In genomic region chr22:46866591-46866990, GRCh38 we compare ENCODE assay signal across 17 cellular contexts.
A peak's percentile ranks its signal among the peaks of the same experiment; 100 is the strongest.
DNase-seq lines count a peak whose midpoint lies in the region; ATAC-seq and TF ChIP-seq lines count a peak whose summit lies in the region.
"Had no signal": no experiment of that assay in that cellular context is flagged by ENCODE, and none has a peak within 500 bp of the region (broad histone marks: within the 10 kb centered on the region; RNA-seq: fewer than 3 reads in every experiment).

No MANE protein-coding gene starts in this region.

- no peak overlapping the region for H3K14ac ChIP-seq in trophoblast cell (ENCODE audit: low read length)

- no peak overlapping the region for H4K91ac ChIP-seq in trophoblast cell (ENCODE audit: low read depth, low read length)

- no peak overlapping the region for H4K12ac ChIP-seq in trophoblast cell (ENCODE audit: low read depth, low read length)

- no peak overlapping the region for H2AK5ac ChIP-seq in trophoblast cell (ENCODE audit: low read length)

- ATAC-seq in SK-N-SH treated with all-trans-retinoic acid at 6 μM for 48 hours (peak; percentile 93), right cardiac atrium (no peak)
- ATAC-seq: activated CD8-positive, alpha-beta memory T cell treated with anti-CD3 and anti-CD28 coated beads, Interleukin-2, amount 10 ng/mL, durations not matched to agents 7 days and 5 days; CD8-positive, alpha-beta T cell; stimulated activated naive CD8-positive, alpha-beta T cell treated with anti-CD3 and anti-CD28 coated beads, Interleukin-15, Interleukin-2, amounts not matched to agents 100 U/mL and 50 U/mL, for 24 hours had no signal

- no peak overlapping the region for H2AFZ ChIP-seq in trophoblast cell (ENCODE audit: insufficient read depth, low read length, poor library complexity)

- intact Hi-C loops in activated T-helper 1 cell treated with anti-CD3 and anti-CD28 coated beads, Interleukin-12 subunit alpha, Interleukin-12 subunit beta, Interleukin-2, Interleukin-4 antibody, amounts not matched to agents 30 ng/mL and 10 ng/mL and 1 ng/mL, durations not matched to agents 14 hours and 24 hours and 36 hours (cut with micrococcal nuclease): no loop called here
- intact Hi-C loops in right cardiac atrium (cut with DNase I): no loop called here

- peaks cover 25% of the 10 kb centered on the region for H3K9me3 Mint-ChIP-seq in activated T-helper 1 cell treated with anti-CD3 and anti-CD28 coated beads, Interleukin-12 subunit alpha, Interleukin-12 subunit beta, Interleukin-2, Interleukin-4 antibody, amounts not matched to agents 30 ng/mL and 10 ng/mL and 1 ng/mL, durations not matched to agents 14 hours and 24 hours and 36 hours

- H3K79me2 ChIP-seq in trophoblast cell (ENCODE audit: control insufficient read depth, insufficient read depth, low read length, poor library complexity): no peaks in the 10 kb centered on the region

- no peak overlapping the region for H3K23ac ChIP-seq in trophoblast cell (ENCODE audit: low read length)

- no peak overlapping the region for H3K9ac ChIP-seq in trophoblast cell (ENCODE audit: low read length)

- no peak overlapping the region for H2BK12ac ChIP-seq in trophoblast cell (ENCODE audit: low read length)

- peaks cover 31% of the 10 kb centered on the region for H3K36me3 Mint-ChIP-seq in activated T-helper 1 cell treated with anti-CD3 and anti-CD28 coated beads, Interleukin-12 subunit alpha, Interleukin-12 subunit beta, Interleukin-2, Interleukin-4 antibody, amounts not matched to agents 30 ng/mL and 10 ng/mL and 1 ng/mL, durations not matched to agents 14 hours and 24 hours and 36 hours (ENCODE audit: low read depth)

- H2BK120ac ChIP-seq in trophoblast cell (ENCODE audit: insufficient read depth, low read length, poor library complexity): no peak overlapping the region

- no CpG with 5 or more reads among the region's 8 CpGs for WGBS in trophoblast cell (ENCODE audit: extremely low coverage, insufficient coverage, insufficient read length)
- 89% methylated on average over 8 of the region's 8 CpGs for WGBS in right cardiac atrium

- H3K27ac Mint-ChIP-seq in activated T-helper 1 cell treated with anti-CD3 and anti-CD28 coated beads, Interleukin-12 subunit alpha, Interleukin-12 subunit beta, Interleukin-2, Interleukin-4 antibody, amounts not matched to agents 30 ng/mL and 10 ng/mL and 1 ng/mL, durations not matched to agents 14 hours and 24 hours and 36 hours: no peak overlapping the region
- H3K27ac Mint-ChIP-seq: activated CD8-positive, alpha-beta memory T cell treated with anti-CD3 and anti-CD28 coated beads, Interleukin-2, amount 10 ng/mL, durations not matched to agents 7 days and 5 days; activated naive CD8-positive, alpha-beta T cell treated with anti-CD3 and anti-CD28 coated beads for 36 hours; CD8-positive, alpha-beta T cell; mesothelial cell of epicardium had no signal

- H3K4me2 ChIP-seq in trophoblast cell (ENCODE audit: low read length): no peak overlapping the region

- no peaks in the 10 kb centered on the region for H3K79me1 ChIP-seq in trophoblast cell (ENCODE audit: low read length)

- no peak overlapping the region for H3K18ac ChIP-seq in trophoblast cell (ENCODE audit: low read length)

- no peaks in the 10 kb centered on the region for H3K36me3 ChIP-seq in trophoblast cell (ENCODE audit: control insufficient read depth in 1 of 2, insufficient read depth in 2 of 2, low read length in 2 of 2)

- no peaks in the 10 kb centered on the region for H3K27me3 Mint-ChIP-seq in activated T-helper 1 cell treated with anti-CD3 and anti-CD28 coated beads, Interleukin-12 subunit alpha, Interleukin-12 subunit beta, Interleukin-2, Interleukin-4 antibody, amounts not matched to agents 30 ng/mL and 10 ng/mL and 1 ng/mL, durations not matched to agents 14 hours and 24 hours and 36 hours (ENCODE audit: insufficient read depth)
- H3K27me3 Mint-ChIP-seq: activated CD8-positive, alpha-beta memory T cell treated with anti-CD3 and anti-CD28 coated beads, Interleukin-2, amount 10 ng/mL, durations not matched to agents 7 days and 5 days; activated naive CD8-positive, alpha-beta T cell treated with anti-CD3 and anti-CD28 coated beads for 36 hours had no signal

- H3K27me3 ChIP-seq in trophoblast cell (ENCODE audit: insufficient read depth, low read length) (no peaks in the 10 kb centered on the region), right cardiac atrium (ENCODE audit: control insufficient read depth, insufficient read depth) (no peaks in the 10 kb centered on the region)

- no peak overlapping the region for H3K4me3 Mint-ChIP-seq in activated T-helper 1 cell treated with anti-CD3 and anti-CD28 coated beads, Interleukin-12 subunit alpha, Interleukin-12 subunit beta, Interleukin-2, Interleukin-4 antibody, amounts not matched to agents 30 ng/mL and 10 ng/mL and 1 ng/mL, durations not matched to agents 14 hours and 24 hours and 36 hours
- H3K4me3 Mint-ChIP-seq: activated CD8-positive, alpha-beta memory T cell treated with anti-CD3 and anti-CD28 coated beads, Interleukin-2, amount 10 ng/mL, durations not matched to agents 7 days and 5 days; activated naive CD8-positive, alpha-beta T cell treated with anti-CD3 and anti-CD28 coated beads for 36 hours; CD8-positive, alpha-beta T cell; mesothelial cell of epicardium had no signal

- H3K4me1 ChIP-seq in trophoblast cell (ENCODE audit: control insufficient read depth in 1 of 2, insufficient read depth in 2 of 2, low read length in 2 of 2): no peaks in the 10 kb centered on the region
- H3K4me1 ChIP-seq in right cardiac atrium (ENCODE audit: control insufficient read depth, insufficient read depth, low read length): no peaks in the 10 kb centered on the region

- H3K4me3 ChIP-seq in trophoblast cell (ENCODE audit: low read depth, low read length) (no peak overlapping the region), right cardiac atrium (ENCODE audit: low read length) (no peak overlapping the region)

- no peaks in the 10 kb centered on the region for H3K4me1 Mint-ChIP-seq in activated T-helper 1 cell treated with anti-CD3 and anti-CD28 coated beads, Interleukin-12 subunit alpha, Interleukin-12 subunit beta, Interleukin-2, Interleukin-4 antibody, amounts not matched to agents 30 ng/mL and 10 ng/mL and 1 ng/mL, durations not matched to agents 14 hours and 24 hours and 36 hours (ENCODE audit: low read depth)
- H3K4me1 Mint-ChIP-seq: activated CD8-positive, alpha-beta memory T cell treated with anti-CD3 and anti-CD28 coated beads, Interleukin-2, amount 10 ng/mL, durations not matched to agents 7 days and 5 days; mesothelial cell of epicardium had no signal

- no peak overlapping the region for H4K8ac ChIP-seq in trophoblast cell (ENCODE audit: low read depth, low read length)

- no peak overlapping the region for H3K4ac ChIP-seq in trophoblast cell (ENCODE audit: low read depth, low read length)

- H3K27ac ChIP-seq in trophoblast cell (ENCODE audit: low read depth, low read length) (no peak overlapping the region), right cardiac atrium (ENCODE audit: low read length) (no peak overlapping the region)

- no peak overlapping the region for H2BK5ac ChIP-seq in trophoblast cell (ENCODE audit: low read depth, low read length, poor library complexity)

- H3K9me3 ChIP-seq in trophoblast cell (ENCODE audit: insufficient read depth, low read depth, low read length) (no peaks in the 10 kb centered on the region), right cardiac atrium (ENCODE audit: control insufficient read depth, low read length) (peaks cover 2% of the 10 kb centered on the region)

- DNase-seq in GM04504 (ENCODE audit: low read depth): peak; percentile 89
- peak; percentile 89 for DNase-seq in fibroblast of gingiva (ENCODE audit: low read depth)
- DNase-seq in trophoblast cell: peak; percentile 72 to 83
- no peak for DNase-seq in T-helper 2 cell
- DNase-seq in COLO829 (ENCODE audit: low spot score): no peak
- no peak for DNase-seq in activated T-helper 1 cell treated with anti-CD3 and anti-CD28 coated beads, Interleukin-12 subunit alpha, Interleukin-12 subunit beta, Interleukin-2, Interleukin-4 antibody, amounts not matched to agents 30 ng/mL and 10 ng/mL and 1 ng/mL, durations not matched to agents 14 hours and 24 hours and 36 hours (ENCODE audit: low spot score)
- no peak for DNase-seq in right cardiac atrium
- DNase-seq: activated CD8-positive, alpha-beta memory T cell treated with anti-CD3 and anti-CD28 coated beads, Interleukin-2, amount 10 ng/mL, durations not matched to agents 7 days and 5 days; activated naive CD8-positive, alpha-beta T cell treated with anti-CD3 and anti-CD28 coated beads for 36 hours; CD8-positive, alpha-beta T cell; hippocampal formation; NCI-H1048; NCI-H510A treated with DMSO at 0.1 percent for 48 hours; Right ventricle myocardium superior; stimulated activated naive CD8-positive, alpha-beta T cell treated with anti-CD3 and anti-CD28 coated beads, Interleukin-15, Interleukin-2, amounts not matched to agents 100 U/mL and 50 U/mL, for 24 hours had no signal

TF ChIP-seq in SK-N-SH treated with all-trans-retinoic acid at 6 μM for 48 hours, 23 proteins besides CTCF, POLR2A, EP300 and RAD21 (continues in another document):
- TF ChIP-seq PPARA (CRISPR knock-in tag; IDR thresholded peaks at IDR 0.05; ENCODE audit: borderline replicate concordance) (no peak), BACH2 (CRISPR knock-in tag; IDR thresholded peaks at IDR 0.05; ENCODE audit: borderline replicate concordance) (no peak), OSR1 (CRISPR knock-in tag; IDR thresholded peaks at IDR 0.05) (no peak), ZC3H10 (CRISPR knock-in tag; IDR thresholded peaks at IDR 0.05) (no peak), ESRRG (CRISPR knock-in tag; IDR thresholded peaks at IDR 0.05) (no peak), SNAI2 (CRISPR knock-in tag; IDR thresholded peaks at IDR 0.05) (no peak), ZFP30 (CRISPR knock-in tag; IDR thresholded peaks at IDR 0.05) (no peak), CREB5 (CRISPR knock-in tag; IDR thresholded peaks at IDR 0.05; ENCODE audit: low read depth) (no peak), TCF4 (CRISPR knock-in tag; IDR thresholded peaks at IDR 0.05; ENCODE audit: borderline replicate concordance) (no peak), ARNTL (CRISPR knock-in tag; IDR thresholded peaks at IDR 0.05; ENCODE audit: borderline replicate concordance, low read depth) (no peak), ZFP3 (CRISPR knock-in tag; IDR thresholded peaks at IDR 0.05) (no peak), ISL1 (CRISPR knock-in tag; IDR thresholded peaks at IDR 0.05) (no peak), ZNF565 (CRISPR knock-in tag; conservative IDR thresholded peaks at IDR 0.05; ENCODE audit: low read depth) (no peak)

Comparison
In these comparisons a context has a peak if more than half of its experiments do, and no peak if none do; other contexts are left out.
1. DNase-seq: peak in GM04504 (single experiment), fibroblast of gingiva (single experiment) and trophoblast cell (2 of 2); none in T-helper 2 cell (0 of 5), COLO829 (single experiment), activated T-helper 1 cell treated with anti-CD3 and anti-CD28 coated beads, Interleukin-12 subunit alpha, Interleukin-12 subunit beta, Interleukin-2, Interleukin-4 antibody, amounts not matched to agents 30 ng/mL and 10 ng/mL and 1 ng/mL, durations not matched to agents 14 hours and 24 hours and 36 hours (single experiment) and right cardiac atrium (0 of 3).